Comparison of ENCODE assay signal across 1 cellular context in the genomic region with DNA sequence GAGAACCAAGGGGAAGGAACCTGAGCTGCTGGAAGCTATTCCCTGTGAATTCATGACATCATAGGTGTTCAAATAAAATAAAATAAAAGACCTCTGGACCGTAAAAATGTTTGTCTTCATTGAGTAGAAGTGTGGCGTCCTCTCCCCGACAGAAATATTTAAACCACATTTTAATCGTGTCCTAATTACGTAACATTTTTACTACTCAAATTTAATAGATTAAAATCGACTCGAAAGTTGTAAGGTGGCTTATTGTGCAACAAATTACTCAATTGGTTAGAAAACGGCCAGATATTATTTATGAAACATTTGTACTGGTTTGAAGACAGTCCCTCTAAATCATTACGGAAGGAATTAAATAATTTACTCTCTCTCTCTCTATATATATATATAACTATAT.
TF ChIP-seq lines count a peak whose summit lies in the region.

No MANE protein-coding gene starts in this region.

TF ChIP-seq in HepG2, 621 proteins besides CTCF, POLR2A, EP300 and RAD21:
- TF ChIP-seq ZNF775 (CRISPR knock-in tag; IDR thresholded peaks at IDR 0.05; ENCODE audit: borderline replicate concordance) = no peak
- TF ChIP-seq CEBPB (IDR thresholded peaks at IDR 0.05; ENCODE audit: borderline replicate concordance, low read depth, low read length) = peak; percentile 23; the same call in 1 of the 2 replicates
